ENCODE assay signal across 10 cellular contexts in genomic region chr6:111573892-111574800, GRCh38. TPM values are rescaled to one million over a fixed set of nuclear protein-coding genes. Genes with fewer than 3 reads are reported as not detected.
DNase-seq lines count a peak whose midpoint lies in the region; ATAC-seq, FAIRE-seq and TF ChIP-seq lines count a peak whose summit lies in the region.
"Had no signal": no experiment of that assay in that cellular context is flagged by ENCODE, and none has a peak within 500 bp of the region (broad histone marks: within the 10 kb centered on the region; RNA-seq: fewer than 3 reads in every experiment).

No MANE protein-coding gene starts in this region.

- H3K4me3 ChIP-seq in Peyer's patch (no peak overlapping the region), esophagus (ENCODE audit: low read depth in 1 of 2, low read length in 2 of 2) (no peak overlapping the region)
- H3K4me3 ChIP-seq: cardiac muscle cell had no signal

- WGBS in esophagus, 2 donors, result 68% methylated on average over 3 of the region's 3 CpGs

- TF ChIP-seq POLR2A in Peyer's patch (IDR thresholded peaks at IDR 0.05), result no peak

- DNase-seq in EH (ENCODE audit: low read depth), result peak; percentile 93
- no peak for DNase-seq in Peyer's patch
- DNase-seq in sciatic nerve (ENCODE audit: low spot score), result no peak
- no peak for DNase-seq in GM19239 (ENCODE audit: insufficient read length, low spot score)
- DNase-seq in T-helper 9 cell, result no peak
- DNase-seq: NCI-H774 had no signal

- H3K9me3 ChIP-seq in Peyer's patch (no peaks in the 10 kb centered on the region), esophagus (ENCODE audit: control insufficient read depth in 2 of 2, insufficient read depth in 1 of 2, low read depth in 1 of 2, low read length in 1 of 2) (no peaks in the 10 kb centered on the region)

- peak; percentile 66 for ATAC-seq in sciatic nerve
- no peak for ATAC-seq in GM18502 (IDR thresholded peaks at IDR 0.05; ENCODE audit: poor library complexity, unreplicated experiment)
- ATAC-seq in HG03159 (IDR thresholded peaks at IDR 0.05; ENCODE audit: unreplicated experiment), result no peak

- H3K27ac ChIP-seq in Peyer's patch (peak overlapping the region; percentile 21 to 65 (median 57)), esophagus (ENCODE audit: low read depth in 2 of 2, low read length in 1 of 2) (peak overlapping the region; percentile 28 to 42)
- H3K27ac ChIP-seq: cardiac muscle cell had no signal

- H3K4me1 ChIP-seq in Peyer's patch, result no peaks in the 10 kb centered on the region
- H3K4me1 ChIP-seq in esophagus (ENCODE audit: control insufficient read depth in 2 of 2, insufficient read depth in 2 of 2, low read length in 1 of 2), result peaks cover 0 to 11% of the 10 kb centered on the region in 2 donors

- H3K36me3 ChIP-seq in Peyer's patch (peaks cover 0 to 56% (median 0%) of the 10 kb centered on the region in 3 donors), esophagus (ENCODE audit: control insufficient read depth in 2 of 2, insufficient read depth in 2 of 2, low read length in 1 of 2) (peaks cover 0 to 11% of the 10 kb centered on the region in 2 donors)

- no peak for FAIRE-seq in GM19239 (lab: Jason Lieb, UNC)

- no peak for TF ChIP-seq CTCF in Peyer's patch (IDR thresholded peaks at IDR 0.05)

- H3K27me3 ChIP-seq in Peyer's patch (no peaks in the 10 kb centered on the region), esophagus (ENCODE audit: control insufficient read depth in 1 of 2, insufficient read depth in 2 of 2, low read length in 2 of 2) (no peaks in the 10 kb centered on the region)
- H3K27me3 ChIP-seq: cardiac muscle cell had no signal

- intact Hi-C loops in sciatic nerve (cut with DNase I), result loop anchor here (10.0 kb wide), 1 partner anchor 89 kb away; the partner anchor contains the start of gene REV3L

RNA-seq across cellular contexts. Expression of gene TRAF3IP2, which starts 31.5 kb away (rescaled TPM):
- total RNA-seq in Peyer's patch (10 to 100 TPM; 34.3 to 61.1 (median 39.1) TPM), sciatic nerve (11.6 TPM)
- polyA plus RNA-seq in esophagus, result 10 to 100 TPM; 34.9 to 36.6 TPM
